19 cellular contexts compared by ENCODE assay signal in the genomic region with DNA sequence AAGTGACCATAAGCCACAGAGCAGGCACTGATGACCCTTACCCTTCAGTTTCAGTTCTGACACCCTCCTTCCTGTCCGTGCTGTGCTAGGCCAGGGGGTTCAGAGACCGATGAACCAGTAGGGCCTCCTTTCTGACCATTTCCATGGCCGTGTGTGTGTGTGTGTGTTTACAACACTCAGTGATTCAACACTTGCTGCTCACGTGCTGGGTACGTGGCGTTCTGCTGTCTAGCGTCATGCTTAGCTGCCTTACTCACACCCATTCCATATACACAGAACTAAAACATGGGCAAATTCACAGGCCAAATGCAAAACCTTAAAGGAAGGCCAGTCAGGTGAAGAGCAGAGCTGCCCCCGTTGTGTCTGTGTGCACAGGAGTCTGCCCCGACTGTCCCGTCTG.
"Had no signal": no experiment of that assay in that cellular context is flagged by ENCODE, and none has a peak within 500 bp of the region (broad histone marks: within the 10 kb centered on the region; RNA-seq: fewer than 3 reads in every experiment).

No MANE protein-coding gene starts in this region.

- H3K4me3 Mint-ChIP-seq: endodermal cell, memory B cell, nephron had no signal

- H3K36me3 Mint-ChIP-seq: memory B cell had no signal

- H3K4me3 ChIP-seq: colonic mucosa, gastrocnemius medialis, left ventricle myocardium inferior, lower lobe of right lung, pancreas, smooth muscle cell had no signal

- H3K4me1 Mint-ChIP-seq: endodermal cell, memory B cell, nephron had no signal

- ATAC-seq: gastrocnemius medialis, left cardiac atrium, lower lobe of right lung, pancreas, right cardiac atrium had no signal

- H3K27ac Mint-ChIP-seq: endodermal cell, memory B cell, nephron, progenitor cell of endocrine pancreas had no signal

- DNase-seq: colonic mucosa; effector CD4-positive, alpha-beta T cell; endodermal cell; erythroblast; gastrocnemius medialis; left cardiac atrium; left ventricle myocardium inferior; lower lobe of right lung; midbrain; occipital lobe; pancreas; right cardiac atrium; stimulated activated CD4-positive, alpha-beta T cell treated with anti-CD3 and anti-CD28 coated beads, Interleukin-2, amount 100 ng/mL, for 48 hours; stimulated activated naive CD4-positive, alpha-beta T cell treated with Interleukin-2 at 50 U/mL for 16 hours; trophoblast cell had no signal
